14 cellular contexts compared by ENCODE assay signal in genomic region chr4:145939856-145940255, GRCh38. TPM values are rescaled to one million over a fixed set of nuclear protein-coding genes. Genes with fewer than 3 reads are reported as not detected.
DNase-seq lines count a peak whose midpoint lies in the region; ATAC-seq, FAIRE-seq and TF ChIP-seq lines count a peak whose summit lies in the region.
"Had no signal": no experiment of that assay in that cellular context is flagged by ENCODE, and none has a peak within 500 bp of the region (broad histone marks: within the 10 kb centered on the region; RNA-seq: fewer than 3 reads in every experiment).

No MANE protein-coding gene starts in this region.

- H3K9ac ChIP-seq in Loucy (ENCODE audit: low read depth, low read length, poor library complexity, severe bottlenecking) (peak overlapping the region; percentile 100), parathyroid adenoma (no peak overlapping the region)

- H3K4me2 ChIP-seq in Loucy (ENCODE audit: low read depth, low read length, poor library complexity, severe bottlenecking) (peak overlapping the region; percentile 71), parathyroid adenoma (ENCODE audit: low read length) (no peak overlapping the region)

- DNase-seq in ELR (ENCODE audit: low read depth): peak; percentile 59
- peak; percentile 39 for DNase-seq in bronchial epithelial cell (ENCODE audit: low read depth)
- DNase-seq in left cardiac atrium: no peak
- DNase-seq in DMS 273 (lab: John Stamatoyannopoulos, UW; ENCODE audit: unreplicated experiment): no peak
- no peak for DNase-seq in mucosa of gallbladder (ENCODE audit: low spot score)
- DNase-seq: colonic mucosa, DMS79, lower lobe of right lung, NCI-H1436, NCI-H82 had no signal

- no peak for FAIRE-seq in bronchial epithelial cell (lab: Jason Lieb, UNC)
- FAIRE-seq: GM18507 had no signal

- H2AFZ ChIP-seq in Loucy (ENCODE audit: low read length) (no peak overlapping the region), parathyroid adenoma (peak overlapping the region; percentile 76)

- no peaks in the 10 kb centered on the region for H3K9me2 ChIP-seq in Loucy (replicated peaks; ENCODE audit: low read depth, low read length)

- no peak for ATAC-seq in left cardiac atrium
- ATAC-seq: lower lobe of right lung had no signal

- H3K36me3 ChIP-seq in Loucy (ENCODE audit: insufficient read depth, low read length) (no peaks in the 10 kb centered on the region), bronchial epithelial cell (ENCODE audit: control insufficient read depth, insufficient read depth, low read length) (no peaks in the 10 kb centered on the region), parathyroid adenoma (ENCODE audit: control insufficient read depth, insufficient read depth, low read length) (no peaks in the 10 kb centered on the region)
- H3K36me3 ChIP-seq: colonic mucosa, lower lobe of right lung, right atrium auricular region had no signal

- H3K79me2 ChIP-seq in Loucy (ENCODE audit: insufficient read depth, low read length) (peaks cover 35% of the 10 kb centered on the region), parathyroid adenoma (no peaks in the 10 kb centered on the region)

- H4K20me1 ChIP-seq in Loucy (ENCODE audit: insufficient read depth, low read length, poor library complexity, severe bottlenecking): no peaks in the 10 kb centered on the region

- peaks cover 5% of the 10 kb centered on the region for H3K27me3 ChIP-seq in Loucy (ENCODE audit: insufficient read depth, low read length, poor library complexity, severe bottlenecking)
- H3K27me3 ChIP-seq in bronchial epithelial cell (ENCODE audit: control insufficient read depth, insufficient read depth, low read length): no peaks in the 10 kb centered on the region
- no peaks in the 10 kb centered on the region for H3K27me3 ChIP-seq in parathyroid adenoma (ENCODE audit: control insufficient read depth, insufficient read depth, low read length)
- H3K27me3 ChIP-seq: colonic mucosa, right atrium auricular region had no signal

- no peak overlapping the region for H3K4me3 ChIP-seq in Loucy (ENCODE audit: low read length, poor library complexity, severe bottlenecking)
- no peak overlapping the region for H3K4me3 ChIP-seq in bronchial epithelial cell (ENCODE audit: low read depth, low read length)
- no peak overlapping the region for H3K4me3 ChIP-seq in parathyroid adenoma (ENCODE audit: low read depth, low read length)
- H3K4me3 ChIP-seq: colonic mucosa, right atrium auricular region had no signal

- peaks cover 6% of the 10 kb centered on the region; the same call in 1 of the 2 replicates for H3F3A ChIP-seq in Loucy (ENCODE audit: low read depth)

- intact Hi-C loops in left cardiac atrium (cut with DNase I): no loop called here

- TF ChIP-seq CTCF in Loucy (conservative IDR thresholded peaks at IDR 0.05; ENCODE audit: low read length) (no peak), bronchial epithelial cell (IDR thresholded peaks at IDR 0.05; ENCODE audit: insufficient read depth, low read length, severe bottlenecking) (no peak), parathyroid adenoma (IDR thresholded peaks at IDR 0.05) (no peak)

- no peak overlapping the region for H3K27ac ChIP-seq in parathyroid adenoma
- H3K27ac ChIP-seq: colonic mucosa, lower lobe of right lung, right atrium auricular region had no signal

- H3K9me3 ChIP-seq in Loucy (ENCODE audit: insufficient read depth, low read depth, low read length) (no peaks in the 10 kb centered on the region), parathyroid adenoma (ENCODE audit: control insufficient read depth, low read length) (no peaks in the 10 kb centered on the region)
- H3K9me3 ChIP-seq: colonic mucosa, lower lobe of right lung, right atrium auricular region had no signal

- H3K4me1 ChIP-seq in Loucy (ENCODE audit: insufficient read depth, low read length, poor library complexity, severe bottlenecking): peaks cover 16% of the 10 kb centered on the region
- no peaks in the 10 kb centered on the region for H3K4me1 ChIP-seq in parathyroid adenoma
- H3K4me1 ChIP-seq: colonic mucosa had no signal

RNA-seq across cellular contexts. Expression of gene ZNF827, which starts 1.2 kb away (rescaled TPM):
- total RNA-seq in bronchial epithelial cell: 2.1 and 3.5 TPM in 2 replicates
- total RNA-seq in left cardiac atrium: 10 to 100 TPM; 13.3 to 17.9 TPM
- 20.3 TPM for total RNA-seq in mucosa of gallbladder

Comparison
In these comparisons a context has a peak if more than half of its experiments do, and no peak if none do; other contexts are left out.
1. DNase-seq: peak in ELR (single experiment) and bronchial epithelial cell (single experiment); none in left cardiac atrium (single experiment), DMS 273 (single experiment) and mucosa of gallbladder (single experiment).